In the genomic region with DNA sequence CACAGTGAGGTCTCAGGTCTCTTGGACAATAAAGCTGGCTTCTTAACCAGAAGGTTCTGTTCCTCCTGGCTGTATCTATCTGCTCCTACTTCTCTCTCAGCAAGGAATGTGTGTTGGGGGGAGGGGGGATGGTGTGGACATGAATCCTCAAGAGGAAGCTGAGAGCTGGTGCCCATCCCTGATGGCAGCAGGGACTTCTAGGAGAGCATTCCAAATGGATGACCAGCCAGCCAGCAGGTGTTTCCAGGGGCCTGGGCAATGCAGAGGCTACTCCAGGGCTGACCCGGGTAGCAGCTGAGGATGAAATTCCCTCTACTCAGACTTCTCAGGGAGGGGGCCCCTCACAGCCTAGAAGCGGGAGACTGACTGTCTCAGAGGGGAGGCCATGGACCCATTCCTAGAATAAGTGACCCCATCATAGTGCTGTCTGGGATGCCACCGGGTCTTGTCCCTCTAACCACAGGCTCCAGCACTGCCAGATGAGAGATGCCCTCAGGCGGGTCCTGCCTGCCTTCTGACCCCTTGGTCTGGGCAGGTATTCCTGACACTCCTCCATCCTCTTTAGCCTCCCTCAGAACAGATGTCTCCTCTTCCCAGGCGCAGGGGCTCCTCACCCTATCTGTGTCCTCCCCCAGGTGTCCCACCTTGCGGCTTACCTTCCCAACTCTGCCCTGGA, we compare ENCODE assay signal across 8 cellular contexts. TPM values are rescaled to one million over a fixed set of nuclear protein-coding genes. Genes with fewer than 3 reads are reported as not detected.
A peak's percentile ranks its signal among the peaks of the same experiment; 100 is the strongest.
DNase-seq lines count a peak whose midpoint lies in the region; ATAC-seq, FAIRE-seq and TF ChIP-seq lines count a peak whose summit lies in the region.

No MANE protein-coding gene starts in this region.

- no peaks in the 10 kb centered on the region for H3F3A ChIP-seq in Loucy (ENCODE audit: low read depth)

- H4K5ac ChIP-seq in H1 (ENCODE audit: insufficient read length, low read depth, low read length) = no peak overlapping the region

- no peak overlapping the region for H3K14ac ChIP-seq in H1 (ENCODE audit: insufficient read length)

- no peak overlapping the region for H3K23ac ChIP-seq in H1 (ENCODE audit: insufficient read length)

- no peak overlapping the region for H3K4me3 ChIP-seq in CD8-positive, alpha-beta memory T cell (ENCODE audit: low read length)
- H3K4me3 ChIP-seq in Loucy (ENCODE audit: low read length, poor library complexity, severe bottlenecking) = peak overlapping the region; percentile 90
- H3K4me3 ChIP-seq in H1 (ENCODE audit: extremely low read depth in 1 of 4, insufficient read depth in 2 of 4, low read depth in 3 of 4, low read length in 4 of 4) = peak overlapping the region; percentile 60 to 94 (median 70); a peak in 7 of 8 replicates
- peak overlapping the region; percentile 69 for H3K4me3 ChIP-seq in neuron (ENCODE audit: low read length)

- CTCF ChIA-PET in CD8-positive, alpha-beta memory T cell (lab: Charles Lee) = interaction anchor here (1.0 to 2.2 kb wide), 2 partner anchors 15 to 60 kb away, joined by 3 to 9 read pairs; a partner anchor contains a TSS
- CTCF ChIA-PET in H1 (lab: Charles Lee; ENCODE audit: partially characterized antibody) = interaction anchor here (0.6 to 4.1 kb wide), 10 partner anchors 11 to 129 kb away, joined by 3 to 45 read pairs (median 6); a partner anchor contains a TSS

- H3K79me2 ChIP-seq in Loucy (ENCODE audit: insufficient read depth, low read length) (peaks cover 50% of the 10 kb centered on the region), H1 (ENCODE audit: control insufficient read depth in 1 of 2, insufficient read depth in 2 of 2, low read length in 2 of 2) (peaks cover 0 to 12% of the 10 kb centered on the region in 2 experiments; a peak in 1 of 4 replicates)

- H3K23me2 ChIP-seq in H1 (ENCODE audit: low read depth, low read length) = peaks cover under 1% of the 10 kb centered on the region; the same call in 1 of the 2 replicates

- H3K9me3 Mint-ChIP-seq in CD8-positive, alpha-beta memory T cell = no peaks in the 10 kb centered on the region

- no peaks in the 10 kb centered on the region for H3K9me3 ChIP-seq in CD8-positive, alpha-beta memory T cell (ENCODE audit: low read length)
- H3K9me3 ChIP-seq in Loucy (ENCODE audit: insufficient read depth, low read depth, low read length) = no peaks in the 10 kb centered on the region
- H3K9me3 ChIP-seq in H1 (ENCODE audit: insufficient read depth in 2 of 2, low read depth in 1 of 2, low read length in 1 of 2) = no peaks in the 10 kb centered on the region
- no peaks in the 10 kb centered on the region for H3K9me3 ChIP-seq in neuron (ENCODE audit: low read length)

- H3K9me2 ChIP-seq in Loucy (replicated peaks; ENCODE audit: low read depth, low read length) = no peaks in the 10 kb centered on the region

- no peaks in the 10 kb centered on the region for H3K27me3 ChIP-seq in CD8-positive, alpha-beta memory T cell (ENCODE audit: insufficient read depth, low read length, poor library complexity, severe bottlenecking)
- H3K27me3 ChIP-seq in Loucy (ENCODE audit: insufficient read depth, low read length, poor library complexity, severe bottlenecking) (no peaks in the 10 kb centered on the region), H1 (replicated peaks in 1 of 4; ENCODE audit: control insufficient read depth in 3 of 4, extremely low read depth in 1 of 4, insufficient read depth in 3 of 4, low read length in 3 of 4) (peaks cover 0 to 21% (median 8%) of the 10 kb centered on the region in 4 experiments; a peak in 4 of 7 replicates), neuron (ENCODE audit: insufficient read depth, low read length) (no peaks in the 10 kb centered on the region)

- TF ChIP-seq CTCF in Loucy (conservative IDR thresholded peaks at IDR 0.05; ENCODE audit: low read length) = no peak
- TF ChIP-seq CTCF in H1 (IDR thresholded peaks at IDR 0.05; ENCODE audit: control extremely low read depth in 1 of 3, insufficient read depth in 1 of 3, low read depth in 1 of 3, low read length in 3 of 3) = no peak

- H3K9ac ChIP-seq in Loucy (ENCODE audit: low read depth, low read length, poor library complexity, severe bottlenecking) (peak overlapping the region; percentile 86), H1 (replicated peaks in 1 of 4; ENCODE audit: extremely low read depth in 1 of 4, low read depth in 3 of 4, low read length in 3 of 4) (no peak overlapping the region; a peak in 1 of 7 replicates)

- peaks cover 15 to 19% (median 17%) of the 10 kb centered on the region in 3 donors for H3K4me1 Mint-ChIP-seq in CD8-positive, alpha-beta memory T cell

- TF ChIP-seq EP300 in H1 (IDR thresholded peaks at IDR 0.05; ENCODE audit: borderline replicate concordance in 1 of 2, low read depth in 2 of 2, low read length in 2 of 2) = no peak

- H4K8ac ChIP-seq in H1 (ENCODE audit: extremely low read depth, insufficient read depth, low read length) = no peak overlapping the region

- POLR2A ChIA-PET in CD8-positive, alpha-beta memory T cell (lab: Charles Lee) = interaction anchor here (0.9 to 1.4 kb wide), 2 partner anchors 57 kb away, joined by 4 to 6 read pairs; a partner anchor contains a TSS
- POLR2A ChIA-PET in H1 (lab: Charles Lee; ENCODE audit: partially characterized antibody) = interaction anchor here (1.0 to 2.9 kb wide), 6 partner anchors 9 to 25 kb away, joined by 3 to 14 read pairs (median 3); a partner anchor contains a TSS

- peak overlapping the region; percentile 5; the same call in 1 of the 2 replicates for H2BK5ac ChIP-seq in H1 (ENCODE audit: low read depth, low read length)

- no peak overlapping the region for H3K4ac ChIP-seq in H1 (replicated peaks; ENCODE audit: insufficient read length, low read depth, low read length)

- WGBS in H1 (ENCODE audit: extremely low coverage in 1 of 2, insufficient coverage in 1 of 2, insufficient read length in 1 of 2, insufficient replicate concordance in 2 of 2, low coverage in 1 of 2, low lambda C conversion rate in 2 of 2, missing lambda C conversion rate in 1 of 2), 2 experiments = 70% methylated on average over 4 of the region's 6 CpGs; no CpG with 5 or more reads in 1 of the 2 experiments

- H3K27ac ChIP-seq in CD8-positive, alpha-beta memory T cell (ENCODE audit: low read depth, low read length) = no peak overlapping the region
- no peak overlapping the region for H3K27ac ChIP-seq in H1 (ENCODE audit: low read depth, low read length)

- DNase-seq in CD8-positive, alpha-beta memory T cell = peak in 1 of 5 donors; percentile 32
- DNase-seq in H1 (ENCODE audit: low read depth in 1 of 2, low spot score in 2 of 2) (no peak), NCI-H2107 treated with DMSO at 0.1 percent for 48 hours (lab: John Stamatoyannopoulos, UW; ENCODE audit: unreplicated experiment) (no peak)
- DNase-seq in stimulated activated CD4-positive, alpha-beta T cell treated with anti-CD3 and anti-CD28 coated beads, Interleukin-1b, Interleukin-23, amount 100 ng/mL, for 48 hours = no peak

- no peak for FAIRE-seq in H1 (lab: Jason Lieb, UNC)

- no peak overlapping the region for H2AK5ac ChIP-seq in H1 (ENCODE audit: low read depth, low read length)

- H3K4me2 ChIP-seq in Loucy (ENCODE audit: low read depth, low read length, poor library complexity, severe bottlenecking) (peak overlapping the region; percentile 96), H1 (ENCODE audit: insufficient read depth in 1 of 2, low read depth in 2 of 2, low read length in 2 of 2) (peak overlapping the region; percentile 79 to 85)

- peak overlapping the region; percentile 40; the same call in 1 of the 2 replicates for H3K18ac ChIP-seq in H1 (ENCODE audit: extremely low read depth, low read length)

- no peaks in the 10 kb centered on the region for H3K36me3 ChIP-seq in CD8-positive, alpha-beta memory T cell (ENCODE audit: insufficient read depth, low read length)
- no peaks in the 10 kb centered on the region for H3K36me3 ChIP-seq in Loucy (ENCODE audit: insufficient read depth, low read length)
- H3K36me3 ChIP-seq in H1 (ENCODE audit: control insufficient read depth in 2 of 4, insufficient read depth in 4 of 4, low read length in 3 of 4) = no peaks in the 10 kb centered on the region
- H3K36me3 ChIP-seq in neuron (ENCODE audit: insufficient read depth, low read length) = no peaks in the 10 kb centered on the region

- H3K79me1 ChIP-seq in H1 (ENCODE audit: low read depth, low read length) = peaks cover 8% of the 10 kb centered on the region

- no peaks in the 10 kb centered on the region for H3K36me3 Mint-ChIP-seq in CD8-positive, alpha-beta memory T cell

- H2BK12ac ChIP-seq in H1 (ENCODE audit: low read depth, low read length) = no peak overlapping the region; the same call in 1 of the 2 replicates

- peaks cover 19% of the 10 kb centered on the region for H3K4me1 ChIP-seq in CD8-positive, alpha-beta memory T cell (ENCODE audit: insufficient read depth, low read length)
- H3K4me1 ChIP-seq in Loucy (ENCODE audit: insufficient read depth, low read length, poor library complexity, severe bottlenecking) (peaks cover 59% of the 10 kb centered on the region), H1 (replicated peaks in 1 of 4; ENCODE audit: control insufficient read depth in 3 of 4, insufficient read depth in 4 of 4, low read length in 3 of 4) (peaks cover 0 to 28% (median 18%) of the 10 kb centered on the region in 4 experiments; a peak in 6 of 7 replicates), neuron (ENCODE audit: insufficient read depth, low read length) (peaks cover 6% of the 10 kb centered on the region)

- H2BK15ac ChIP-seq in H1 (ENCODE audit: low read length) = no peak overlapping the region

- no peaks in the 10 kb centered on the region for H3K27me3 Mint-ChIP-seq in CD8-positive, alpha-beta memory T cell

- TF ChIP-seq POLR2A in H1 (IDR thresholded peaks at IDR 0.05; ENCODE audit: control extremely low read depth in 1 of 2, low read depth in 2 of 2, low read length in 2 of 2) = no peak

- no peak overlapping the region for H2BK120ac ChIP-seq in H1 (replicated peaks; ENCODE audit: low read depth, low read length)

- peak overlapping the region in 6 of 8 donors; percentile 26 to 83 (median 58) for H3K27ac Mint-ChIP-seq in CD8-positive, alpha-beta memory T cell

- no peak overlapping the region for H4K91ac ChIP-seq in H1 (replicated peaks; ENCODE audit: insufficient read length, low read length)

- no peak for TF ChIP-seq RAD21 in H1 (IDR thresholded peaks at IDR 0.05 in 1 of 2, conservative IDR thresholded peaks at IDR 0.05 in 1 of 2; ENCODE audit: low read depth in 2 of 2, low read length in 2 of 2)

- H3K56ac ChIP-seq in H1 (replicated peaks; ENCODE audit: insufficient read length, low read depth, low read length) = no peak overlapping the region

- no peak overlapping the region for H2AFZ ChIP-seq in Loucy (ENCODE audit: low read length)
- no peak overlapping the region for H2AFZ ChIP-seq in H1 (ENCODE audit: low read length)
- peak overlapping the region; percentile 82 for H2AFZ ChIP-seq in neuron (ENCODE audit: low read depth, low read length)

- H3K4me3 Mint-ChIP-seq in CD8-positive, alpha-beta memory T cell = peak overlapping the region; percentile 53 to 92 (median 82)

- H4K20me1 ChIP-seq in Loucy (ENCODE audit: insufficient read depth, low read length, poor library complexity, severe bottlenecking) (peaks cover 4% of the 10 kb centered on the region), H1 (replicated peaks in 1 of 2; ENCODE audit: control insufficient read depth in 1 of 2, insufficient read depth in 2 of 2, low read length in 2 of 2) (peaks cover 0 to 2% of the 10 kb centered on the region in 2 experiments)

- H2BK20ac ChIP-seq in H1 (ENCODE audit: low read length) = 0 out of 2 replicates have a peak overlapping the region, but pooled peaks have one; percentile 56

- ATAC-seq in HG02884 (IDR thresholded peaks at IDR 0.05; ENCODE audit: unreplicated experiment) (no peak), GM18502 (IDR thresholded peaks at IDR 0.05; ENCODE audit: poor library complexity, unreplicated experiment) (no peak)

RNA-seq across cellular contexts. Expression of a gene that starts 1.2 kb away (rescaled TPM):
- total RNA-seq in CD8-positive, alpha-beta memory T cell = 1 to 10 TPM; 4.7 to 4.9 TPM
- 4.2 TPM for polyA plus RNA-seq in CD8-positive, alpha-beta memory T cell
- total RNA-seq in H1 (2021; fragmentation: NEBNext Ultra II Directional; extraction: Animal tissue kit (Norgen Biotek cat#: 25700)) = 58.1 and 59.2 TPM in 2 replicates
- polyA plus RNA-seq in H1 (2011; rRNA removed) = 38.8 and 63.4 TPM in 2 replicates
- 37.8 TPM for polyA plus RNA-seq in H1 (2011; cell fraction: cytosol; rRNA removed)
- 46.7 TPM for polyA plus RNA-seq in H1 (2011; cell fraction: nucleus; rRNA removed)
- 35.3 to 39.3 TPM (median 37.0 TPM) in 4 replicates for polyA plus RNA-seq in H1 (2012, experiment 1 of 2)
- polyA plus RNA-seq in H1 (2012, experiment 2 of 2) = 35.0 TPM
- polyA plus RNA-seq in H1 (2013, experiment 1 of 2) = 29.4 TPM
- polyA plus RNA-seq in H1 (2013, experiment 2 of 2) = 30.4 TPM
- 25.9 and 31.7 TPM in 2 replicates for polyA minus RNA-seq in H1 (2011; rRNA and poly(A)+ RNA removed)
- polyA minus RNA-seq in H1 (2011; cell fraction: cytosol; rRNA and poly(A)+ RNA removed) = 15.9 TPM
- polyA minus RNA-seq in H1 (2011; cell fraction: nucleus; rRNA and poly(A)+ RNA removed) = 14.5 TPM

RNA-seq across cellular contexts. Expression of a gene that starts 15.8 kb away (rescaled TPM):
- total RNA-seq in CD8-positive, alpha-beta memory T cell = 10 to 100 TPM; 14.3 to 14.8 TPM
- 8.3 TPM for polyA plus RNA-seq in CD8-positive, alpha-beta memory T cell
- 13.8 and 16.0 TPM in 2 replicates for total RNA-seq in H1 (2021; fragmentation: NEBNext Ultra II Directional; extraction: Animal tissue kit (Norgen Biotek cat#: 25700))
- polyA plus RNA-seq in H1 (2011; rRNA removed) = 19.3 and 20.7 TPM in 2 replicates
- 21.8 TPM for polyA plus RNA-seq in H1 (2011; cell fraction: cytosol; rRNA removed)
- 30.2 TPM for polyA plus RNA-seq in H1 (2011; cell fraction: nucleus; rRNA removed)
- polyA plus RNA-seq in H1 (2012, experiment 1 of 2) = 12.4 to 17.8 TPM (median 16.1 TPM) in 4 replicates
- 16.3 TPM for polyA plus RNA-seq in H1 (2012, experiment 2 of 2)
- polyA plus RNA-seq in H1 (2013, experiment 1 of 2) = 9.0 TPM
- 8.3 TPM for polyA plus RNA-seq in H1 (2013, experiment 2 of 2)
- 30.5 and 33.3 TPM in 2 replicates for polyA minus RNA-seq in H1 (2011; rRNA and poly(A)+ RNA removed)
- polyA minus RNA-seq in H1 (2011; cell fraction: cytosol; rRNA and poly(A)+ RNA removed) = 21.4 TPM
- polyA minus RNA-seq in H1 (2011; cell fraction: nucleus; rRNA and poly(A)+ RNA removed) = 22.4 TPM

RNA-seq across cellular contexts. Expression of a gene that starts 28.4 kb away (rescaled TPM):
- total RNA-seq in CD8-positive, alpha-beta memory T cell = not detected
- polyA plus RNA-seq in CD8-positive, alpha-beta memory T cell = not detected
- 0.30 and 0.50 TPM in 2 replicates for total RNA-seq in H1 (2021; fragmentation: NEBNext Ultra II Directional; extraction: Animal tissue kit (Norgen Biotek cat#: 25700))
- 0.49 and 0.89 TPM in 2 replicates for polyA plus RNA-seq in H1 (2011; rRNA removed)
- 0.61 TPM for polyA plus RNA-seq in H1 (2011; cell fraction: cytosol; rRNA removed)
- 0.66 TPM for polyA plus RNA-seq in H1 (2011; cell fraction: nucleus; rRNA removed)
- polyA plus RNA-seq in H1 (2012, experiment 1 of 2) = 0.50 to 0.96 TPM (median 0.64 TPM) in 3 of 4 replicates, not detected in the other
- 1.5 TPM for polyA plus RNA-seq in H1 (2012, experiment 2 of 2)
- polyA plus RNA-seq in H1 (2013, experiment 1 of 2) = 0.36 TPM
- 0.46 TPM for polyA plus RNA-seq in H1 (2013, experiment 2 of 2)
- 0.38 and 0.56 TPM in 2 replicates for polyA minus RNA-seq in H1 (2011; rRNA and poly(A)+ RNA removed)
- polyA minus RNA-seq in H1 (2011; cell fraction: cytosol; rRNA and poly(A)+ RNA removed) = not detected
- polyA minus RNA-seq in H1 (2011; cell fraction: nucleus; rRNA and poly(A)+ RNA removed) = not detected

RNA-seq across cellular contexts. Expression of a gene that starts 56.7 kb away (rescaled TPM):
- total RNA-seq in CD8-positive, alpha-beta memory T cell = 10 to 100 TPM; 44.0 to 54.8 TPM
- polyA plus RNA-seq in CD8-positive, alpha-beta memory T cell = 171 TPM
- total RNA-seq in H1 (2021; fragmentation: NEBNext Ultra II Directional; extraction: Animal tissue kit (Norgen Biotek cat#: 25700)) = 50.2 and 55.6 TPM in 2 replicates
- 44.8 and 59.3 TPM in 2 replicates for polyA plus RNA-seq in H1 (2011; rRNA removed)
- 43.3 TPM for polyA plus RNA-seq in H1 (2011; cell fraction: cytosol; rRNA removed)
- polyA plus RNA-seq in H1 (2011; cell fraction: nucleus; rRNA removed) = 11.4 TPM
- polyA plus RNA-seq in H1 (2012, experiment 1 of 2) = 31.2 to 64.3 TPM (median 43.5 TPM) in 4 replicates
- polyA plus RNA-seq in H1 (2012, experiment 2 of 2) = 35.9 TPM
- polyA plus RNA-seq in H1 (2013, experiment 1 of 2) = 149 TPM
- polyA plus RNA-seq in H1 (2013, experiment 2 of 2) = 132 TPM
- polyA minus RNA-seq in H1 (2011; rRNA and poly(A)+ RNA removed) = 9.7 and 14.7 TPM in 2 replicates
- polyA minus RNA-seq in H1 (2011; cell fraction: cytosol; rRNA and poly(A)+ RNA removed) = 6.9 TPM
- 37.0 TPM for polyA minus RNA-seq in H1 (2011; cell fraction: nucleus; rRNA and poly(A)+ RNA removed)
